In genomic region chr14:99667045-99667444, GRCh38 we compare ENCODE assay signal across 2 cellular contexts.
TF ChIP-seq lines count a peak whose summit lies in the region.

No MANE protein-coding gene starts in this region.

TF ChIP-seq in HepG2, 621 proteins besides CTCF, POLR2A, EP300 and RAD21:
- peak; percentile 80 for TF ChIP-seq ZNF768 (CRISPR knock-in tag; IDR thresholded peaks at IDR 0.05)
- TF ChIP-seq RNF219 (CRISPR knock-in tag; IDR thresholded peaks at IDR 0.05): no peak

TF ChIP-seq in GM23338, 12 proteins besides CTCF, POLR2A, EP300 and RAD21:
- no peak for TF ChIP-seq JUNB (IDR thresholded peaks at IDR 0.05; ENCODE audit: unreplicated experiment)
- TF ChIP-seq ZNF114 (CRISPR knock-in tag; IDR thresholded peaks at IDR 0.05): no peak
- no peak for TF ChIP-seq POLR2AphosphoS5 (IDR thresholded peaks at IDR 0.05; ENCODE audit: low read depth)
- TF ChIP-seq CREB1 (CRISPR knock-in tag; IDR thresholded peaks at IDR 0.05; ENCODE audit: low read depth): no peak
- TF ChIP-seq ZNF331 (CRISPR knock-in tag; IDR thresholded peaks at IDR 0.05; ENCODE audit: low read depth): no peak
- TF ChIP-seq EZH2 (IDR thresholded peaks at IDR 0.05; ENCODE audit: low read depth, unreplicated experiment): no peak
- no peak for TF ChIP-seq ZNF462 (CRISPR knock-in tag; IDR thresholded peaks at IDR 0.05)
- TF ChIP-seq NANOG (IDR thresholded peaks at IDR 0.05; ENCODE audit: borderline replicate concordance): no peak
- TF ChIP-seq STAT1 (IDR thresholded peaks at IDR 0.05; ENCODE audit: unreplicated experiment): no peak
- TF ChIP-seq REST (IDR thresholded peaks at IDR 0.05; ENCODE audit: unreplicated experiment): no peak
- TF ChIP-seq ETS1 (IDR thresholded peaks at IDR 0.05): no peak
- no peak for TF ChIP-seq EZH2phosphoT487 (IDR thresholded peaks at IDR 0.05; ENCODE audit: unreplicated experiment)
TF ChIP-seq in GM23338: peak in this region for 0.
